ENCODE assay signal across 1 cellular context in genomic region chr1:35570589-35571137, GRCh38.
TF ChIP-seq lines count a peak whose summit lies in the region.

No MANE protein-coding gene starts in this region.

TF ChIP-seq in IMR-90, 13 proteins besides CTCF, POLR2A, EP300 and RAD21:
- TF ChIP-seq NFE2L2 (IDR thresholded peaks at IDR 0.05; ENCODE audit: low read depth, low read length) (no peak), SMC3 (IDR thresholded peaks at IDR 0.05; ENCODE audit: low read depth, low read length) (no peak), MAZ (IDR thresholded peaks at IDR 0.05; ENCODE audit: borderline replicate concordance, low read depth, low read length) (no peak), MXI1 (IDR thresholded peaks at IDR 0.05; ENCODE audit: borderline replicate concordance, low read depth, low read length) (no peak), BHLHE40 (IDR thresholded peaks at IDR 0.05; ENCODE audit: low read depth, low read length) (no peak), CHD1 (IDR thresholded peaks at IDR 0.05; ENCODE audit: low read depth, low read length) (no peak), FOS (IDR thresholded peaks at IDR 0.05; ENCODE audit: low read depth, low read length) (no peak), RCOR1 (IDR thresholded peaks at IDR 0.05; ENCODE audit: insufficient replicate concordance, low read length) (no peak), MAFK (IDR thresholded peaks at IDR 0.05; ENCODE audit: low read depth, low read length) (no peak), CEBPB (IDR thresholded peaks at IDR 0.05; ENCODE audit: low read depth, low read length) (no peak), RFX5 (IDR thresholded peaks at IDR 0.05; ENCODE audit: low read depth, low read length) (no peak)
- TF ChIP-seq, protein P1, sequence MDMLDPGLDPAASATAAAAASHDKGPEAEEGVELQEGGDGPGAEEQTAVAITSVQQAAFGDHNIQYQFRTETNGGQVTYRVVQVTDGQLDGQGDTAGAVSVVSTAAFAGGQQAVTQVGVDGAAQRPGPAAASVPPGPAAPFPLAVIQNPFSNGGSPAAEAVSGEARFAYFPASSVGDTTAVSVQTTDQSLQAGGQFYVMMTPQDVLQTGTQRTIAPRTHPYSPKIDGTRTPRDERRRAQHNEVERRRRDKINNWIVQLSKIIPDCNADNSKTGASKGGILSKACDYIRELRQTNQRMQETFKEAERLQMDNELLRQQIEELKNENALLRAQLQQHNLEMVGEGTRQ (IDR thresholded peaks at IDR 0.05; ENCODE audit: low read depth, low read length), result no peak
- TF ChIP-seq, protein P2, sequence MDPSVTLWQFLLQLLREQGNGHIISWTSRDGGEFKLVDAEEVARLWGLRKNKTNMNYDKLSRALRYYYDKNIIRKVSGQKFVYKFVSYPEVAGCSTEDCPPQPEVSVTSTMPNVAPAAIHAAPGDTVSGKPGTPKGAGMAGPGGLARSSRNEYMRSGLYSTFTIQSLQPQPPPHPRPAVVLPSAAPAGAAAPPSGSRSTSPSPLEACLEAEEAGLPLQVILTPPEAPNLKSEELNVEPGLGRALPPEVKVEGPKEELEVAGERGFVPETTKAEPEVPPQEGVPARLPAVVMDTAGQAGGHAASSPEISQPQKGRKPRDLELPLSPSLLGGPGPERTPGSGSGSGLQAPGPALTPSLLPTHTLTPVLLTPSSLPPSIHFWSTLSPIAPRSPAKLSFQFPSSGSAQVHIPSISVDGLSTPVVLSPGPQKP (IDR thresholded peaks at IDR 0.05; ENCODE audit: borderline replicate concordance, low read depth, low read length), result no peak
